Comparison of ENCODE assay signal across 29 cellular contexts in the genomic region with DNA sequence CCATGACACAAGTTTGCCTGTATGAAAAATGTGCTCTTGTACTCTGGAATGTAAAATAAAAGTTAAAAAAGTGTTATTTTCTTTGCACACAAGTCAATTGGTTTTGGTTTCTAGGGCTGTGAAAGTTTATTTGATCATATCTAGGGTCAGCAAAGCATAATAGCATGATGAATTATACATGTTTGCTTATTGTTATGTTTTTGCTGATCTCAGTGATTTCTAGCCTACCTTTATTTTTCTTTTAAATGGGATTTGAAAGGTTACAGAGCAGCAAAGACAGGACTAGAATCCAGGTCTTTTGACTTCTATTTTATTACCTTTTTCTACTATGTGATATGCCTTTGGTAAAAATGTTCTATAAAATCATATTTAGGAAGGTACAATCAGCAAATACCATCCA.
"Had no signal": no experiment of that assay in that cellular context is flagged by ENCODE, and none has a peak within 500 bp of the region (broad histone marks: within the 10 kb centered on the region; RNA-seq: fewer than 3 reads in every experiment).

No MANE protein-coding gene starts in this region.

- H3K27ac Mint-ChIP-seq: stimulated activated effector memory CD8-positive, alpha-beta T cell treated with anti-CD3 and anti-CD28 coated beads, Interleukin-12 subunit alpha, Interleukin-12 subunit beta, amount 100 ng/mL, for 72 hours; stimulated activated memory B cell treated with anti-CD40 and anti-IgM and Interleukin-4, amounts not matched to agents 10 μg/mL and 1 μg/mL and 100 μg/mL, for 72 hours; stimulated activated naive B cell treated with anti-CD40 and anti-IgM and Interleukin-4, amounts not matched to agents 10 μg/mL and 1 μg/mL and 100 μg/mL, for 72 hours; stimulated activated naive CD8-positive, alpha-beta T cell treated with anti-CD3 and anti-CD28 coated beads, Interleukin-15, amount 100 ng/mL, for 72 hours; stimulated activated naive CD8-positive, alpha-beta T cell treated with anti-CD3 and anti-CD28 coated beads, Interleukin-15, Interleukin-2, amounts not matched to agents 100 ng/mL and 50 ng/mL, for 24 hours; type B pancreatic cell had no signal

- H3K4me3 ChIP-seq: stomach, suprapubic skin, testis, thoracic aorta, thyroid gland, tibial artery, tibial nerve, transverse colon, upper lobe of left lung, upper lobe of right lung, uterus, vagina had no signal

- H3K27me3 Mint-ChIP-seq: stimulated activated memory B cell treated with anti-CD40 and anti-IgM and Interleukin-4, amounts not matched to agents 10 μg/mL and 1 μg/mL and 100 μg/mL, for 72 hours; stimulated activated naive B cell treated with anti-CD40 and anti-IgM and Interleukin-4, amounts not matched to agents 10 μg/mL and 1 μg/mL and 100 μg/mL, for 72 hours; stimulated activated naive CD8-positive, alpha-beta T cell treated with anti-CD3 and anti-CD28 coated beads, Interleukin-15, amount 100 ng/mL, for 72 hours; stimulated activated naive CD8-positive, alpha-beta T cell treated with anti-CD3 and anti-CD28 coated beads, Interleukin-15, Interleukin-2, amounts not matched to agents 100 ng/mL and 50 ng/mL, for 24 hours; type B pancreatic cell had no signal

- H3K36me3 ChIP-seq: stomach, suprapubic skin, thoracic aorta, thyroid gland, tibial artery, tibial nerve, transverse colon, upper lobe of left lung, upper lobe of right lung, uterus, vagina had no signal

- DNase-seq: stimulated activated CD4-positive, alpha-beta T cell treated with anti-CD3 and anti-CD28 coated beads, Interleukin-2, amount 100 ng/mL, for 48 hours; stimulated activated CD4-positive, alpha-beta T cell treated with anti-CD3 and anti-CD28 coated beads, Interleukin-4, amount 100 ng/mL, for 1 hour; stimulated activated CD4-positive, alpha-beta T cell treated with anti-CD3 and anti-CD28 coated beads, Interleukin-4, amount 100 ng/mL, for 24 hours; stimulated activated CD4-positive, alpha-beta T cell treated with anti-CD3 and anti-CD28 coated beads, Interleukin-4, amount 100 ng/mL, for 4 hours; stimulated activated CD8-positive, alpha-beta memory T cell treated with anti-CD3 and anti-CD28 coated beads, Interleukin-4, amount 100 ng/mL, for 48 hours; stimulated activated naive B cell treated with anti-CD40 and anti-IgM and Interleukin-4, amounts not matched to agents 10 μg/mL and 1 μg/mL and 100 μg/mL, for 72 hours; stimulated activated naive CD4-positive, alpha-beta T cell; stimulated activated naive CD4-positive, alpha-beta T cell treated with Interleukin-2 at 50 U/mL for 16 hours; stimulated activated naive CD8-positive, alpha-beta T cell treated with anti-CD3 and anti-CD28 coated beads, Interleukin-15, amount 100 ng/mL, for 72 hours; stimulated activated naive CD8-positive, alpha-beta T cell treated with anti-CD3 and anti-CD28 coated beads, Interleukin-15, Interleukin-2, amounts not matched to agents 100 U/mL and 50 U/mL, for 24 hours; stomach; substantia nigra; testis; thyroid gland; tibial artery; transverse colon; trophoblast cell; upper lobe of left lung; upper lobe of right lung; uterus had no signal

- FAIRE-seq: urothelium cell line had no signal

- H3K36me3 Mint-ChIP-seq: stimulated activated effector memory CD8-positive, alpha-beta T cell treated with anti-CD3 and anti-CD28 coated beads, Interleukin-12 subunit alpha, Interleukin-12 subunit beta, amount 100 ng/mL, for 72 hours; stimulated activated memory B cell treated with anti-CD40 and anti-IgM and Interleukin-4, amounts not matched to agents 10 μg/mL and 1 μg/mL and 100 μg/mL, for 72 hours; stimulated activated naive B cell treated with anti-CD40 and anti-IgM and Interleukin-4, amounts not matched to agents 10 μg/mL and 1 μg/mL and 100 μg/mL, for 72 hours; type B pancreatic cell had no signal

- H3K9me3 ChIP-seq: stomach, suprapubic skin, testis, thoracic aorta, thyroid gland, tibial artery, tibial nerve, transverse colon, upper lobe of left lung, upper lobe of right lung, uterus, vagina had no signal

- ATAC-seq: stimulated activated effector memory CD8-positive, alpha-beta T cell treated with anti-CD3 and anti-CD28 coated beads, Interleukin-12 subunit alpha, Interleukin-12 subunit beta, amount 100 ng/mL, for 72 hours; stimulated activated memory B cell treated with anti-CD40 and anti-IgM and Interleukin-4, amounts not matched to agents 10 μg/mL and 1 μg/mL and 100 μg/mL, for 72 hours; stimulated activated naive B cell treated with anti-CD40 and anti-IgM and Interleukin-4, amounts not matched to agents 10 μg/mL and 1 μg/mL and 100 μg/mL, for 72 hours; stimulated activated naive CD8-positive, alpha-beta T cell treated with anti-CD3 and anti-CD28 coated beads, Interleukin-15, amount 100 ng/mL, for 72 hours; stimulated activated naive CD8-positive, alpha-beta T cell treated with anti-CD3 and anti-CD28 coated beads, Interleukin-15, Interleukin-2, amounts not matched to agents 100 U/mL and 50 U/mL, for 24 hours; upper lobe of right lung had no signal

- H3K4me3 Mint-ChIP-seq: stimulated activated effector memory CD8-positive, alpha-beta T cell treated with anti-CD3 and anti-CD28 coated beads, Interleukin-12 subunit alpha, Interleukin-12 subunit beta, amount 100 ng/mL, for 72 hours; stimulated activated memory B cell treated with anti-CD40 and anti-IgM and Interleukin-4, amounts not matched to agents 10 μg/mL and 1 μg/mL and 100 μg/mL, for 72 hours; stimulated activated naive B cell treated with anti-CD40 and anti-IgM and Interleukin-4, amounts not matched to agents 10 μg/mL and 1 μg/mL and 100 μg/mL, for 72 hours; stimulated activated naive CD8-positive, alpha-beta T cell treated with anti-CD3 and anti-CD28 coated beads, Interleukin-15, amount 100 ng/mL, for 72 hours; stimulated activated naive CD8-positive, alpha-beta T cell treated with anti-CD3 and anti-CD28 coated beads, Interleukin-15, Interleukin-2, amounts not matched to agents 100 ng/mL and 50 ng/mL, for 24 hours; type B pancreatic cell had no signal

- H3K4me1 ChIP-seq: stomach, suprapubic skin, testis, thyroid gland, tibial artery, tibial nerve, transverse colon, upper lobe of left lung, upper lobe of right lung, uterus, vagina had no signal

- H3K27me3 ChIP-seq: stomach, suprapubic skin, testis, thyroid gland, tibial artery, tibial nerve, transverse colon, upper lobe of left lung, upper lobe of right lung, uterus, vagina had no signal

- H3K9me3 Mint-ChIP-seq: stimulated activated effector memory CD8-positive, alpha-beta T cell treated with anti-CD3 and anti-CD28 coated beads, Interleukin-12 subunit alpha, Interleukin-12 subunit beta, amount 100 ng/mL, for 72 hours; stimulated activated memory B cell treated with anti-CD40 and anti-IgM and Interleukin-4, amounts not matched to agents 10 μg/mL and 1 μg/mL and 100 μg/mL, for 72 hours; stimulated activated naive B cell treated with anti-CD40 and anti-IgM and Interleukin-4, amounts not matched to agents 10 μg/mL and 1 μg/mL and 100 μg/mL, for 72 hours; stimulated activated naive CD8-positive, alpha-beta T cell treated with anti-CD3 and anti-CD28 coated beads, Interleukin-15, amount 100 ng/mL, for 72 hours; stimulated activated naive CD8-positive, alpha-beta T cell treated with anti-CD3 and anti-CD28 coated beads, Interleukin-15, Interleukin-2, amounts not matched to agents 100 ng/mL and 50 ng/mL, for 24 hours; type B pancreatic cell had no signal

- H3K27ac ChIP-seq: stomach, suprapubic skin, testis, thoracic aorta, thyroid gland, tibial artery, tibial nerve, transverse colon, upper lobe of left lung, upper lobe of right lung, uterus, vagina had no signal

- H3K4me1 Mint-ChIP-seq: stimulated activated effector memory CD8-positive, alpha-beta T cell treated with anti-CD3 and anti-CD28 coated beads, Interleukin-12 subunit alpha, Interleukin-12 subunit beta, amount 100 ng/mL, for 72 hours; stimulated activated memory B cell treated with anti-CD40 and anti-IgM and Interleukin-4, amounts not matched to agents 10 μg/mL and 1 μg/mL and 100 μg/mL, for 72 hours; stimulated activated naive B cell treated with anti-CD40 and anti-IgM and Interleukin-4, amounts not matched to agents 10 μg/mL and 1 μg/mL and 100 μg/mL, for 72 hours; stimulated activated naive CD8-positive, alpha-beta T cell treated with anti-CD3 and anti-CD28 coated beads, Interleukin-15, amount 100 ng/mL, for 72 hours had no signal
